Comparison of ENCODE assay signal across 1 cellular context in the genomic region with DNA sequence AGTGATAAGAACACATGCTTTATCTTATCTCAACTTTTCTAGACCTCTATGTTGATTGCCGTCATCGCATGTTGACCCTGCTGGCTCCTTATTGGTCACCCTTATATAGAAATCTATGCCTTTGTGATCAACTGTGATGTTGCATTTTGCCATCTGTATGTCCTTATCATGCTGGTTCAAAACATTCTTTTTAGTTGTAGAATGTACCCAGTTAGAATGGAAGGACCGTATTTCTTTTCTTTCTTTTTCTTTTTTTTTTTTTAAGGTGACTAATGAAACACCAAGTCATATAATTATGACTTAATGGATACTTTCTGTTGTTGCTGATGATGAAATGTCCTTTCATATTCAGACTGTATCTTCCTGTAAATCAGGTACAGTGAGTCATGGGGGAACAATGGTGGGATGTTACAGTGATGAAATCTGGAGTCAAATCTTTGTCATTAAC.
TF ChIP-seq lines count a peak whose summit lies in the region.

No MANE protein-coding gene starts in this region.

TF ChIP-seq in K562, 482 proteins besides CTCF, POLR2A, EP300 and RAD21 (continued from another document):
- peak; percentile 77; the same call in 1 of the 2 replicates for TF ChIP-seq SOX6 (IDR thresholded peaks at IDR 0.05)
- TF ChIP-seq MCM2 (IDR thresholded peaks at IDR 0.05; ENCODE audit: low read depth), result no peak
- no peak for TF ChIP-seq TEAD1 (CRISPR knock-in tag; IDR thresholded peaks at IDR 0.05)
- TF ChIP-seq TOE1 (IDR thresholded peaks at IDR 0.05; ENCODE audit: borderline replicate concordance), result no peak
- no peak for TF ChIP-seq TOE1 (CRISPR knock-in tag; IDR thresholded peaks at IDR 0.05; ENCODE audit: borderline replicate concordance, low read depth)
- TF ChIP-seq PHF21A (IDR thresholded peaks at IDR 0.05; ENCODE audit: borderline replicate concordance, low read depth), result no peak
- TF ChIP-seq ELF1 (tag; IDR thresholded peaks at IDR 0.05), result 0 out of 2 replicates have a peak, but pooled peaks have one; percentile 31
- TF ChIP-seq, protein P1, sequence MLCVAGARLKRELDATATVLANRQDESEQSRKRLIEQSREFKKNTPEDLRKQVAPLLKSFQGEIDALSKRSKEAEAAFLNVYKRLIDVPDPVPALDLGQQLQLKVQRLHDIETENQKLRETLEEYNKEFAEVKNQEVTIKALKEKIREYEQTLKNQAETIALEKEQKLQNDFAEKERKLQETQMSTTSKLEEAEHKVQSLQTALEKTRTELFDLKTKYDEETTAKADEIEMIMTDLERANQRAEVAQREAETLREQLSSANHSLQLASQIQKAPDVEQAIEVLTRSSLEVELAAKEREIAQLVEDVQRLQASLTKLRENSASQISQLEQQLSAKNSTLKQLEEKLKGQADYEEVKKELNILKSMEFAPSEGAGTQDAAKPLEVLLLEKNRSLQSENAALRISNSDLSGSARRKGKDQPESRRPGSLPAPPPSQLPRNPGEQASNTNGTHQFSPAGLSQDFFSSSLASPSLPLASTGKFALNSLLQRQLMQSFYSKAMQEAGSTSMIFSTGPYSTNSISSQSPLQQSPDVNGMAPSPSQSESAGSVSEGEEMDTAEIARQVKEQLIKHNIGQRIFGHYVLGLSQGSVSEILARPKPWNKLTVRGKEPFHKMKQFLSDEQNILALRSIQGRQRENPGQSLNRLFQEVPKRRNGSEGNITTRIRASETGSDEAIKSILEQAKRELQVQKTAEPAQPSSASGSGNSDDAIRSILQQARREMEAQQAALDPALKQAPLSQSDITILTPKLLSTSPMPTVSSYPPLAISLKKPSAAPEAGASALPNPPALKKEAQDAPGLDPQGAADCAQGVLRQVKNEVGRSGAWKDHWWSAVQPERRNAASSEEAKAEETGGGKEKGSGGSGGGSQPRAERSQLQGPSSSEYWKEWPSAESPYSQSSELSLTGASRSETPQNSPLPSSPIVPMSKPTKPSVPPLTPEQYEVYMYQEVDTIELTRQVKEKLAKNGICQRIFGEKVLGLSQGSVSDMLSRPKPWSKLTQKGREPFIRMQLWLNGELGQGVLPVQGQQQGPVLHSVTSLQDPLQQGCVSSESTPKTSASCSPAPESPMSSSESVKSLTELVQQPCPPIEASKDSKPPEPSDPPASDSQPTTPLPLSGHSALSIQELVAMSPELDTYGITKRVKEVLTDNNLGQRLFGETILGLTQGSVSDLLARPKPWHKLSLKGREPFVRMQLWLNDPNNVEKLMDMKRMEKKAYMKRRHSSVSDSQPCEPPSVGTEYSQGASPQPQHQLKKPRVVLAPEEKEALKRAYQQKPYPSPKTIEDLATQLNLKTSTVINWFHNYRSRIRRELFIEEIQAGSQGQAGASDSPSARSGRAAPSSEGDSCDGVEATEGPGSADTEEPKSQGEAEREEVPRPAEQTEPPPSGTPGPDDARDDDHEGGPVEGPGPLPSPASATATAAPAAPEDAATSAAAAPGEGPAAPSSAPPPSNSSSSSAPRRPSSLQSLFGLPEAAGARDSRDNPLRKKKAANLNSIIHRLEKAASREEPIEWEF (CRISPR knock-in tag; IDR thresholded peaks at IDR 0.05), result no peak
- TF ChIP-seq, protein P2, sequence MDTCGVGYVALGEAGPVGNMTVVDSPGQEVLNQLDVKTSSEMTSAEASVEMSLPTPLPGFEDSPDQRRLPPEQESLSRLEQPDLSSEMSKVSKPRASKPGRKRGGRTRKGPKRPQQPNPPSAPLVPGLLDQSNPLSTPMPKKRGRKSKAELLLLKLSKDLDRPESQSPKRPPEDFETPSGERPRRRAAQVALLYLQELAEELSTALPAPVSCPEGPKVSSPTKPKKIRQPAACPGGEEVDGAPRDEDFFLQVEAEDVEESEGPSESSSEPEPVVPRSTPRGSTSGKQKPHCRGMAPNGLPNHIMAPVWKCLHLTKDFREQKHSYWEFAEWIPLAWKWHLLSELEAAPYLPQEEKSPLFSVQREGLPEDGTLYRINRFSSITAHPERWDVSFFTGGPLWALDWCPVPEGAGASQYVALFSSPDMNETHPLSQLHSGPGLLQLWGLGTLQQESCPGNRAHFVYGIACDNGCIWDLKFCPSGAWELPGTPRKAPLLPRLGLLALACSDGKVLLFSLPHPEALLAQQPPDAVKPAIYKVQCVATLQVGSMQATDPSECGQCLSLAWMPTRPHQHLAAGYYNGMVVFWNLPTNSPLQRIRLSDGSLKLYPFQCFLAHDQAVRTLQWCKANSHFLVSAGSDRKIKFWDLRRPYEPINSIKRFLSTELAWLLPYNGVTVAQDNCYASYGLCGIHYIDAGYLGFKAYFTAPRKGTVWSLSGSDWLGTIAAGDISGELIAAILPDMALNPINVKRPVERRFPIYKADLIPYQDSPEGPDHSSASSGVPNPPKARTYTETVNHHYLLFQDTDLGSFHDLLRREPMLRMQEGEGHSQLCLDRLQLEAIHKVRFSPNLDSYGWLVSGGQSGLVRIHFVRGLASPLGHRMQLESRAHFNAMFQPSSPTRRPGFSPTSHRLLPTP (IDR thresholded peaks at IDR 0.05; ENCODE audit: borderline replicate concordance, extremely low read depth, insufficient read length), result no peak
- TF ChIP-seq KLF16 (IDR thresholded peaks at IDR 0.05), result no peak
- TF ChIP-seq, protein P3, sequence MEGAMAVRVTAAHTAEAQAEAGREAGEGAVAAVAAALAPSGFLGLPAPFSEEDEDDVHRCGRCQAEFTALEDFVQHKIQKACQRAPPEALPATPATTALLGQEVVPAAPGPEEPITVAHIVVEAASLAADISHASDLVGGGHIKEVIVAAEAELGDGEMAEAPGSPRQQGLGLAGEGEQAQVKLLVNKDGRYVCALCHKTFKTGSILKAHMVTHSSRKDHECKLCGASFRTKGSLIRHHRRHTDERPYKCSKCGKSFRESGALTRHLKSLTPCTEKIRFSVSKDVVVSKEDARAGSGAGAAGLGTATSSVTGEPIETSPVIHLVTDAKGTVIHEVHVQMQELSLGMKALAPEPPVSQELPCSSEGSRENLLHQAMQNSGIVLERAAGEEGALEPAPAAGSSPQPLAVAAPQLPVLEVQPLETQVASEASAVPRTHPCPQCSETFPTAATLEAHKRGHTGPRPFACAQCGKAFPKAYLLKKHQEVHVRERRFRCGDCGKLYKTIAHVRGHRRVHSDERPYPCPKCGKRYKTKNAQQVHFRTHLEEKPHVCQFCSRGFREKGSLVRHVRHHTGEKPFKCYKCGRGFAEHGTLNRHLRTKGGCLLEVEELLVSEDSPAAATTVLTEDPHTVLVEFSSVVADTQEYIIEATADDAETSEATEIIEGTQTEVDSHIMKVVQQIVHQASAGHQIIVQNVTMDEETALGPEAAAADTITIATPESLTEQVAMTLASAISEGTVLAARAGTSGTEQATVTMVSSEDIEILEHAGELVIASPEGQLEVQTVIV (CRISPR knock-in tag; IDR thresholded peaks at IDR 0.05; ENCODE audit: borderline replicate concordance), result no peak
- 0 out of 2 replicates have a peak, but pooled peaks have one; percentile 29 for TF ChIP-seq JUND (IDR thresholded peaks at IDR 0.05; ENCODE audit: borderline replicate concordance, low read depth, low read length)
- peak; percentile 28; the same call in 1 of the 3 replicates for TF ChIP-seq JUND (tag; IDR thresholded peaks at IDR 0.05; ENCODE audit: borderline replicate concordance, low read depth, low read length)
- TF ChIP-seq CREM (IDR thresholded peaks at IDR 0.05; ENCODE audit: low read depth), result no peak
- no peak for TF ChIP-seq ZNF699 (CRISPR knock-in tag; IDR thresholded peaks at IDR 0.05; ENCODE audit: insufficient replicate concordance)
- TF ChIP-seq CEBPB (tag; IDR thresholded peaks at IDR 0.05), result peak; percentile 67
- no peak for TF ChIP-seq FOXM1 (IDR thresholded peaks at IDR 0.05; ENCODE audit: low read depth)
- TF ChIP-seq FOXM1 (CRISPR knock-in tag; IDR thresholded peaks at IDR 0.05; ENCODE audit: low read depth), result no peak
- TF ChIP-seq RAD51 (IDR thresholded peaks at IDR 0.05; ENCODE audit: borderline replicate concordance, low read depth), result no peak
- no peak for TF ChIP-seq ZZZ3 (IDR thresholded peaks at IDR 0.05)
- TF ChIP-seq DMBX1 (CRISPR knock-in tag; IDR thresholded peaks at IDR 0.05; ENCODE audit: borderline replicate concordance), result no peak
- no peak for TF ChIP-seq SMAD1 (IDR thresholded peaks at IDR 0.05; ENCODE audit: low read depth, low read length, partially characterized antibody)
- TF ChIP-seq, protein P4, sequence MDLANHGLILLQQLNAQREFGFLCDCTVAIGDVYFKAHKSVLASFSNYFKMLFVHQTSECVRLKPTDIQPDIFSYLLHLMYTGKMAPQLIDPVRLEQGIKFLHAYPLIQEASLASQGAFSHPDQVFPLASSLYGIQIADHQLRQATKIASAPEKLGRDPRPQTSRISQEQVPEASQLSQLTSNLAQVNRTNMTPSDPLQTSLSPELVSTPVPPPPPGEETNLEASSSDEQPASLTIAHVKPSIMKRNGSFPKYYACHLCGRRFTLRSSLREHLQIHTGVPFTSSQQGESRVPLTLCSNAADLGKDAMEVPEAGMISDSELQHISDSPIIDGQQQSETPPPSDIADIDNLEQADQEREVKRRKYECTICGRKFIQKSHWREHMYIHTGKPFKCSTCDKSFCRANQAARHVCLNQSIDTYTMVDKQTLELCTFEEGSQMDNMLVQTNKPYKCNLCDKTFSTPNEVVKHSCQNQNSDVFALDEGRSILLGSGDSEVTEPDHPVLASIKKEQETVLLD (IDR thresholded peaks at IDR 0.05), result no peak
- TF ChIP-seq PHTF2 (CRISPR knock-in tag; IDR thresholded peaks at IDR 0.05), result no peak
- 0 out of 2 replicates have a peak, but pooled peaks have one; percentile 27 for TF ChIP-seq TAF7 (tag; IDR thresholded peaks at IDR 0.05)
- TF ChIP-seq NR2C2 (CRISPR knock-in tag; IDR thresholded peaks at IDR 0.05), result no peak
- TF ChIP-seq NR2C2 (tag; IDR thresholded peaks at IDR 0.05), result peak; percentile 39; the same call in 1 of the 2 replicates
- no peak for TF ChIP-seq RB1 (IDR thresholded peaks at IDR 0.05; ENCODE audit: low read depth)
- no peak for TF ChIP-seq LCOR (CRISPR knock-in tag; IDR thresholded peaks at IDR 0.05)
- TF ChIP-seq, protein P5, sequence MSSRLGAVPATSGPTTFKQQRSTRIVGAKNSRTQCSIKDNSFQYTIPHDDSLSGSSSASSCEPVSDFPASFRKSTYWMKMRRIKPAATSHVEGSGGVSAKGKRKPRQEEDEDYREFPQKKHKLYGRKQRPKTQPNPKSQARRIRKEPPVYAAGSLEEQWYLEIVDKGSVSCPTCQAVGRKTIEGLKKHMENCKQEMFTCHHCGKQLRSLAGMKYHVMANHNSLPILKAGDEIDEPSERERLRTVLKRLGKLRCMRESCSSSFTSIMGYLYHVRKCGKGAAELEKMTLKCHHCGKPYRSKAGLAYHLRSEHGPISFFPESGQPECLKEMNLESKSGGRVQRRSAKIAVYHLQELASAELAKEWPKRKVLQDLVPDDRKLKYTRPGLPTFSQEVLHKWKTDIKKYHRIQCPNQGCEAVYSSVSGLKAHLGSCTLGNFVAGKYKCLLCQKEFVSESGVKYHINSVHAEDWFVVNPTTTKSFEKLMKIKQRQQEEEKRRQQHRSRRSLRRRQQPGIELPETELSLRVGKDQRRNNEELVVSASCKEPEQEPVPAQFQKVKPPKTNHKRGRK (tag; IDR thresholded peaks at IDR 0.05), result no peak
